1 cellular context compared by ENCODE assay signal in the genomic region with DNA sequence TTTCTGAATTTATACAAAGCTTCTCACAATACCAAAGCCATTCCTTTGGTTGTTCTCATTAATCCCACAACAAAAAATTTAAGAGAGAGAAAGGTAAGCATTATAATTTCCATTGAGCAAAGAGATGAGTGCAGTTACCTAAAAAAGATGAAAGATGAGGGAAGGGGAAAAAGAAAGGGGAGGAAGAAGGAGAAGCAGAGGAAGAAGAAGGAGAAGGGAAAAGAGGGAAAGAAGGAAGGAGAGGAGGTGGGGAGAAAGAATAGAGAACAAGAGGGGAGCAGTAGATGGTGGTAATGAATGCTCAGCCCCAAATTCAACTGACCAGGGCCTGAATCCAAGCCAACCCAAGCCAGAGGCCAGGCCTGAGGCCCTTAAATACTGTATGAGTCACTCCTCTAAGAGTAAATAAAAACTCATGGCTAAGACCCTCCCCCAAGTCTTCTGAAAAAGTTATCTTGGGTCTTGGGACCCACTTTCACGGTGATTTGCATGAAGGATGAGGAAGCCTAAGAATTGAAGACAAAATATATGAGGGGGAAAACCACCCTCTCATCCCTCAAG.
TF ChIP-seq lines count a peak whose summit lies in the region.

No MANE protein-coding gene starts in this region.

TF ChIP-seq in IMR-90, 13 proteins besides CTCF, POLR2A, EP300 and RAD21:
- TF ChIP-seq, protein P1, sequence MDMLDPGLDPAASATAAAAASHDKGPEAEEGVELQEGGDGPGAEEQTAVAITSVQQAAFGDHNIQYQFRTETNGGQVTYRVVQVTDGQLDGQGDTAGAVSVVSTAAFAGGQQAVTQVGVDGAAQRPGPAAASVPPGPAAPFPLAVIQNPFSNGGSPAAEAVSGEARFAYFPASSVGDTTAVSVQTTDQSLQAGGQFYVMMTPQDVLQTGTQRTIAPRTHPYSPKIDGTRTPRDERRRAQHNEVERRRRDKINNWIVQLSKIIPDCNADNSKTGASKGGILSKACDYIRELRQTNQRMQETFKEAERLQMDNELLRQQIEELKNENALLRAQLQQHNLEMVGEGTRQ (IDR thresholded peaks at IDR 0.05; ENCODE audit: low read depth, low read length): no peak
- no peak for TF ChIP-seq FOS (IDR thresholded peaks at IDR 0.05; ENCODE audit: low read depth, low read length)
- no peak for TF ChIP-seq CEBPB (IDR thresholded peaks at IDR 0.05; ENCODE audit: low read depth, low read length)
- no peak for TF ChIP-seq MAFK (IDR thresholded peaks at IDR 0.05; ENCODE audit: low read depth, low read length)
- TF ChIP-seq RFX5 (IDR thresholded peaks at IDR 0.05; ENCODE audit: low read depth, low read length): no peak
- no peak for TF ChIP-seq BHLHE40 (IDR thresholded peaks at IDR 0.05; ENCODE audit: low read depth, low read length)
- TF ChIP-seq, protein P2, sequence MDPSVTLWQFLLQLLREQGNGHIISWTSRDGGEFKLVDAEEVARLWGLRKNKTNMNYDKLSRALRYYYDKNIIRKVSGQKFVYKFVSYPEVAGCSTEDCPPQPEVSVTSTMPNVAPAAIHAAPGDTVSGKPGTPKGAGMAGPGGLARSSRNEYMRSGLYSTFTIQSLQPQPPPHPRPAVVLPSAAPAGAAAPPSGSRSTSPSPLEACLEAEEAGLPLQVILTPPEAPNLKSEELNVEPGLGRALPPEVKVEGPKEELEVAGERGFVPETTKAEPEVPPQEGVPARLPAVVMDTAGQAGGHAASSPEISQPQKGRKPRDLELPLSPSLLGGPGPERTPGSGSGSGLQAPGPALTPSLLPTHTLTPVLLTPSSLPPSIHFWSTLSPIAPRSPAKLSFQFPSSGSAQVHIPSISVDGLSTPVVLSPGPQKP (IDR thresholded peaks at IDR 0.05; ENCODE audit: borderline replicate concordance, low read depth, low read length): no peak
- TF ChIP-seq NFE2L2 (IDR thresholded peaks at IDR 0.05; ENCODE audit: low read depth, low read length): no peak
- no peak for TF ChIP-seq CHD1 (IDR thresholded peaks at IDR 0.05; ENCODE audit: low read depth, low read length)
- TF ChIP-seq SMC3 (IDR thresholded peaks at IDR 0.05; ENCODE audit: low read depth, low read length): no peak
- no peak for TF ChIP-seq MAZ (IDR thresholded peaks at IDR 0.05; ENCODE audit: borderline replicate concordance, low read depth, low read length)
- no peak for TF ChIP-seq MXI1 (IDR thresholded peaks at IDR 0.05; ENCODE audit: borderline replicate concordance, low read depth, low read length)
- TF ChIP-seq RCOR1 (IDR thresholded peaks at IDR 0.05; ENCODE audit: insufficient replicate concordance, low read length): no peak
